Comparison of ENCODE assay signal across 1 cellular context in genomic region chr1:21184266-21184665, GRCh38.
TF ChIP-seq lines count a peak whose summit lies in the region.

No MANE protein-coding gene starts in this region.

TF ChIP-seq in HepG2, 621 proteins besides CTCF, POLR2A, EP300 and RAD21:
- TF ChIP-seq MAFK (conservative IDR thresholded peaks at IDR 0.05 in 1 of 2, IDR thresholded peaks at IDR 0.05 in 1 of 2; ENCODE audit: low read length in 2 of 2) (0 out of 4 replicates have a peak, but pooled peaks of 1 of the 2 experiments have one; percentile 11), PAX8 (CRISPR knock-in tag; IDR thresholded peaks at IDR 0.05; ENCODE audit: borderline replicate concordance) (no peak)
